Comparison of ENCODE assay signal across 24 cellular contexts in genomic region chr12:89334770-89335169, GRCh38. TPM values are rescaled to one million over a fixed set of nuclear protein-coding genes. Genes with fewer than 3 reads are reported as not detected.
DNase-seq lines count a peak whose midpoint lies in the region; ATAC-seq, FAIRE-seq and TF ChIP-seq lines count a peak whose summit lies in the region.
"Had no signal": no experiment of that assay in that cellular context is flagged by ENCODE, and none has a peak within 500 bp of the region (broad histone marks: within the 10 kb centered on the region; RNA-seq: fewer than 3 reads in every experiment).

No MANE protein-coding gene starts in this region.

- no peaks in the 10 kb centered on the region for H3K79me1 ChIP-seq in mesenchymal stem cell (replicated peaks; ENCODE audit: low read length, poor library complexity, severe bottlenecking)

- POLR2A ChIA-PET in HepG2 (lab: Yijun Ruan, JAX) (no interaction called here), K562 (lab: Yijun Ruan, JAX) (no interaction called here)

- FAIRE-seq in HepG2 (lab: Jason Lieb, UNC) (no peak), K562 (lab: Jason Lieb, UNC) (no peak)
- FAIRE-seq: GM12892, GM19239, pancreas had no signal

- no peak overlapping the region for H4K8ac ChIP-seq in mesenchymal stem cell (ENCODE audit: low read length)

- intact Hi-C loops in HepG2 (cut with micrococcal nuclease; ENCODE audit: unreplicated experiment), result no loop called here
- intact Hi-C loops in right lobe of liver (cut with DNase I), result no loop called here
- intact Hi-C loops in K562 (cut with micrococcal nuclease), result no loop called here

- H3K4me3 ChIP-seq in HepG2 (replicated peaks in 1 of 3; ENCODE audit: insufficient read depth in 1 of 3, low read depth in 2 of 3, low read length in 3 of 3) (peak overlapping the region in 1 of 3 experiments; percentile 3; a peak in 1 of 6 replicates), right lobe of liver (no peak overlapping the region), K562 (no peak overlapping the region), mesenchymal stem cell (ENCODE audit: insufficient read depth in 1 of 2, low read depth in 1 of 2, low read length in 2 of 2) (no peak overlapping the region), HAP-1 (no peak overlapping the region)
- H3K4me3 ChIP-seq: adrenal gland, GM23248, heart right ventricle, pancreas had no signal

- H3K9me3 ChIP-seq in HepG2 (ENCODE audit: low read length), result no peaks in the 10 kb centered on the region
- H3K9me3 ChIP-seq in right lobe of liver, result no peaks in the 10 kb centered on the region
- H3K9me3 ChIP-seq in K562 (replicated peaks; ENCODE audit: control insufficient read depth, insufficient read depth, low read depth, low read length), result no peaks in the 10 kb centered on the region
- peaks cover 25% of the 10 kb centered on the region for H3K9me3 ChIP-seq in mesenchymal stem cell (ENCODE audit: control insufficient read depth, low read length)
- no peaks in the 10 kb centered on the region for H3K9me3 ChIP-seq in HAP-1
- H3K9me3 ChIP-seq: pancreas had no signal

- no peak overlapping the region for H4K91ac ChIP-seq in mesenchymal stem cell (ENCODE audit: low read length)

- H2BK12ac ChIP-seq in mesenchymal stem cell (ENCODE audit: low read length in 2 of 2), result no peak overlapping the region

- H3K9me1 ChIP-seq in K562 (ENCODE audit: control insufficient read depth, insufficient read depth, low read length), result no peaks in the 10 kb centered on the region

- CTCF ChIA-PET in HepG2 (lab: Yijun Ruan, JAX; ENCODE audit: low intra/inter-chr PET ratio, low total read pairs) (no interaction called here), K562 (lab: Yijun Ruan, JAX; ENCODE audit: low intra/inter-chr PET ratio) (no interaction called here)

- H2AK5ac ChIP-seq in mesenchymal stem cell (ENCODE audit: low read length, severe bottlenecking), result no peak overlapping the region

- TF ChIP-seq POLR2A in HepG2 (IDR thresholded peaks at IDR 0.05; ENCODE audit: insufficient read depth in 1 of 2, low read depth in 2 of 2, low read length in 2 of 2) (no peak), right lobe of liver (IDR thresholded peaks at IDR 0.05) (no peak), K562 (conservative IDR thresholded peaks at IDR 0.05) (no peak)

- H3K4me2 ChIP-seq in HepG2 (ENCODE audit: low read depth, low read length), result peak overlapping the region; percentile 45
- H3K4me2 ChIP-seq in K562 (ENCODE audit: insufficient read depth, low read length), result no peak overlapping the region
- no peak overlapping the region for H3K4me2 ChIP-seq in mesenchymal stem cell (ENCODE audit: low read length, poor library complexity, severe bottlenecking)

- H2BK5ac ChIP-seq in mesenchymal stem cell (ENCODE audit: low read depth, low read length, poor library complexity, severe bottlenecking), result no peak overlapping the region

- no peak overlapping the region for H3K18ac ChIP-seq in mesenchymal stem cell (ENCODE audit: low read depth in 1 of 2, low read length in 2 of 2)

- H3K14ac ChIP-seq in mesenchymal stem cell (ENCODE audit: low read length in 2 of 2), result no peak overlapping the region

- no peak for ATAC-seq in HepG2
- ATAC-seq in right lobe of liver, result no peak
- no peak for ATAC-seq in K562
- ATAC-seq: pancreas had no signal

- H3K9ac ChIP-seq in HepG2 (ENCODE audit: insufficient read depth, low read depth, low read length) (no peak overlapping the region), K562 (ENCODE audit: insufficient read depth in 1 of 2, low read depth in 2 of 2, low read length in 2 of 2) (no peak overlapping the region), mesenchymal stem cell (ENCODE audit: low read length) (no peak overlapping the region)
- H3K9ac ChIP-seq: GM23248 had no signal

- 7% methylated on average over 5 of the region's 5 CpGs for WGBS in HepG2 (ENCODE audit: low lambda C conversion rate)
- 33% methylated on average over 5 of the region's 5 CpGs for WGBS in right lobe of liver (ENCODE audit: insufficient coverage, low coverage, low lambda C conversion rate, missing lambda C conversion rate)
- WGBS in K562 (ENCODE audit: insufficient coverage, low coverage, missing lambda C conversion rate), result 6% methylated on average over 5 of the region's 5 CpGs
- 8% methylated on average over 5 of the region's 5 CpGs for WGBS in mesenchymal stem cell

- DNase-seq in HepG2 (ENCODE audit: low spot score), result no peak
- no peak for DNase-seq in right lobe of liver
- DNase-seq in K562 (ENCODE audit: extremely low read depth in 1 of 4, low spot score in 3 of 4), result no peak
- peak; percentile 70 for DNase-seq in mesenchymal stem cell
- DNase-seq in activated CD4-positive, alpha-beta T cell treated with anti-CD3 and anti-CD28 coated beads, Interleukin-2, amount 50 U/mL, for 4 hours, result no peak
- DNase-seq in superior temporal gyrus (ENCODE audit: extremely low spot score), result no peak
- no peak for DNase-seq in HAP-1 (ENCODE audit: low spot score in 2 of 2)
- no peak for DNase-seq in DMS53 (lab: John Stamatoyannopoulos, UW)
- DNase-seq: activated CD4-positive, alpha-beta T cell treated with anti-CD3 and anti-CD28 coated beads, Interleukin-2, amount 10 ng/mL, durations not matched to agents 24 days and 14 days; activated CD8-positive, alpha-beta memory T cell treated with anti-CD3 and anti-CD28 coated beads, Interleukin-2, amount 50 U/mL, for 48 hours; activated gamma-delta T cell; adrenal gland; CD8-positive, alpha-beta memory T cell; central memory CD4-positive, alpha-beta T cell; effector CD8-positive, alpha-beta T cell; GM23248; heart right ventricle; NCI-H1694 treated with DMSO at 0.1 percent for 48 hours; NCI-H748 treated with DMSO at 0.1 percent for 48 hours; pancreas; stimulated activated CD4-positive, alpha-beta T cell treated with anti-CD3 and anti-CD28 coated beads, Interleukin-2, amount 100 ng/mL, for 24 hours; stimulated activated naive CD4-positive, alpha-beta T cell had no signal

- no peaks in the 10 kb centered on the region for H3K27me3 ChIP-seq in HepG2 (ENCODE audit: control insufficient read depth in 1 of 2, insufficient read depth in 2 of 2, low read length in 2 of 2)
- H3K27me3 ChIP-seq in right lobe of liver, result no peaks in the 10 kb centered on the region
- no peaks in the 10 kb centered on the region for H3K27me3 ChIP-seq in K562 (ENCODE audit: control insufficient read depth in 2 of 2, insufficient read depth in 2 of 2, low read length in 2 of 2)
- no peaks in the 10 kb centered on the region for H3K27me3 ChIP-seq in mesenchymal stem cell (ENCODE audit: control insufficient read depth in 1 of 2, insufficient read depth in 1 of 2, low read length in 2 of 2)
- no peaks in the 10 kb centered on the region for H3K27me3 ChIP-seq in HAP-1 (ENCODE audit: low read depth)
- H3K27me3 ChIP-seq: adrenal gland, heart right ventricle, pancreas had no signal

- H4K20me1 ChIP-seq in HepG2 (ENCODE audit: insufficient read depth, low read length) (no peaks in the 10 kb centered on the region), K562 (replicated peaks; ENCODE audit: control insufficient read depth, insufficient read depth, low read length) (no peaks in the 10 kb centered on the region)

- H3K4me1 ChIP-seq in HepG2 (ENCODE audit: insufficient read depth, low read length) (peaks cover 43% of the 10 kb centered on the region), right lobe of liver (peaks cover 0 to 4% (median 0%) of the 10 kb centered on the region in 4 donors), K562 (replicated peaks in 1 of 2; ENCODE audit: control insufficient read depth in 2 of 2, insufficient read depth in 2 of 2, low read length in 2 of 2) (peaks cover 3 to 9% of the 10 kb centered on the region in 2 experiments; a peak in 3 of 5 replicates), mesenchymal stem cell (ENCODE audit: control insufficient read depth, insufficient read depth, low read depth, low read length) (no peaks in the 10 kb centered on the region), HAP-1 (no peaks in the 10 kb centered on the region; the same call in 1 of the 2 replicates)
- H3K4me1 ChIP-seq: pancreas had no signal

- H2BK120ac ChIP-seq in mesenchymal stem cell (ENCODE audit: low read depth, low read length), result no peak overlapping the region

- no peaks in the 10 kb centered on the region for H3K79me2 ChIP-seq in HepG2 (ENCODE audit: insufficient read depth, low read length)
- H3K79me2 ChIP-seq in K562 (ENCODE audit: control insufficient read depth, insufficient read depth, low read length), result no peaks in the 10 kb centered on the region

- BruUV-seq in HepG2 (replicated peaks; lab: Mats Ljungman, UMichigan), result no TSS peak
- no TSS peak for BruUV-seq in K562 (replicated peaks; lab: Mats Ljungman, UMichigan)

- in situ Hi-C loops in HepG2 (cut with HindIII; ENCODE audit: extremely low pct_ligation_motif_present, low pct_unique_long_range_greater_than_20kb) (loop anchor here (25.0 kb wide), 1 partner anchor 272 kb away; no protein-coding TSS in a partner anchor), K562 (cut with MboI) (no loop called here), HAP-1 (cut with MboI; ENCODE audit: low sequenced_read_pairs) (no loop called here)

- H3K36me3 ChIP-seq in HepG2 (replicated peaks in 1 of 2; ENCODE audit: control insufficient read depth in 1 of 2, insufficient read depth in 2 of 2, low read length in 2 of 2) (no peaks in the 10 kb centered on the region), right lobe of liver (no peaks in the 10 kb centered on the region), K562 (ENCODE audit: control insufficient read depth, insufficient read depth, low read length) (no peaks in the 10 kb centered on the region), mesenchymal stem cell (ENCODE audit: control insufficient read depth in 1 of 2, insufficient read depth in 2 of 2, low read depth in 1 of 2, low read length in 2 of 2) (no peaks in the 10 kb centered on the region), HAP-1 (replicated peaks) (no peaks in the 10 kb centered on the region)
- H3K36me3 ChIP-seq: adrenal gland, heart right ventricle, pancreas had no signal

- TF ChIP-seq CTCF in HepG2 (CRISPR knock-in tag; IDR thresholded peaks at IDR 0.05), result no peak
- no peak for TF ChIP-seq CTCF in right lobe of liver (IDR thresholded peaks at IDR 0.05)
- TF ChIP-seq CTCF in K562 (IDR thresholded peaks at IDR 0.05 in 2 of 3, conservative IDR thresholded peaks at IDR 0.05 in 1 of 3; ENCODE audit: insufficient read depth in 2 of 3, low read depth in 1 of 3, low read length in 3 of 3), result no peak

- no peak for TF ChIP-seq RAD21 in HepG2 (CRISPR knock-in tag; IDR thresholded peaks at IDR 0.05)
- no peak for TF ChIP-seq RAD21 in K562 (CRISPR knock-in tag; conservative IDR thresholded peaks at IDR 0.05 in 1 of 2, IDR thresholded peaks at IDR 0.05 in 1 of 2)

- TF ChIP-seq EP300 in HepG2 (IDR thresholded peaks at IDR 0.05; ENCODE audit: low read depth in 2 of 2, low read length in 2 of 2) (no peak), HepG2 (CRISPR knock-in tag; IDR thresholded peaks at IDR 0.05; ENCODE audit: borderline replicate concordance) (no peak), K562 (IDR thresholded peaks at IDR 0.05; ENCODE audit: low read length) (no peak)

- H2BK15ac ChIP-seq in mesenchymal stem cell (ENCODE audit: low read depth, poor library complexity, severe bottlenecking), result no peak overlapping the region

- H3K23ac ChIP-seq in mesenchymal stem cell (ENCODE audit: low read length in 2 of 2), result no peak overlapping the region

- H3K4ac ChIP-seq in mesenchymal stem cell (ENCODE audit: low read depth in 1 of 2, low read length in 2 of 2), result no peak overlapping the region

- H2AFZ ChIP-seq in HepG2 (ENCODE audit: low read length) (no peak overlapping the region), K562 (ENCODE audit: low read depth, low read length) (no peak overlapping the region), mesenchymal stem cell (ENCODE audit: low read depth, low read length) (no peak overlapping the region)
- H2AFZ ChIP-seq: GM23248 had no signal

- no peak overlapping the region for H3K27ac ChIP-seq in HepG2 (ENCODE audit: extremely low read length, insufficient read depth, low read length)
- no peak overlapping the region for H3K27ac ChIP-seq in right lobe of liver
- H3K27ac ChIP-seq in K562 (ENCODE audit: extremely low read depth, low read depth, low read length), result no peak overlapping the region
- no peak overlapping the region for H3K27ac ChIP-seq in mesenchymal stem cell (ENCODE audit: low read length, poor library complexity, severe bottlenecking)
- H3K27ac ChIP-seq: GM23248, pancreas had no signal

RNA-seq across cellular contexts. Expression of gene DUSP6, which starts 17.5 kb away (rescaled TPM):
- total RNA-seq in HepG2 (2016; rRNA removed; fragmentation: Illumina TruSeq; extraction: Trizol) (37.0 and 40.9 TPM in 2 replicates), right lobe of liver (100 to 1,000 TPM in 2 of 6 experiments, 10 to 100 TPM in 4; 24.3 to 139 (median 50.4) TPM), K562 (2014; rRNA removed) (0.12 TPM in 1 of 2 replicates, not detected in the other), K562 (2014; rRNA removed; fragmentation: Illumina TruSeq; extraction: Trizol) (0.06 TPM in 1 of 2 replicates, not detected in the other), K562 (2015; rRNA removed; fragmentation: Illumina TruSeq; extraction: Trizol) (0.08 and 0.14 TPM in 2 replicates), K562 (2021) (0.47 and 0.60 TPM in 2 replicates)
- total RNA-seq in HepG2 (2016; cell fraction: cytosol; rRNA removed; fragmentation: Illumina TruSeq; extraction: Trizol; ENCODE audit: low read depth), result 4.4 and 4.7 TPM in 2 replicates
- 36.2 and 41.6 TPM in 2 replicates for total RNA-seq in HepG2 (2016; cell fraction: insoluble cytoplasmic fraction; rRNA removed; fragmentation: Illumina TruSeq; extraction: Trizol)
- total RNA-seq in HepG2 (2016; cell fraction: membrane; rRNA removed; fragmentation: Illumina TruSeq; extraction: Trizol), result 13.7 and 14.2 TPM in 2 replicates
- total RNA-seq in HepG2 (2016; cell fraction: nucleus; rRNA removed; fragmentation: Illumina TruSeq; extraction: Trizol), result 52.5 and 56.1 TPM in 2 replicates
- polyA plus RNA-seq in HepG2 (2011; rRNA removed) (161 and 175 TPM in 2 replicates), K562 (2011; rRNA removed) (0.08 and 0.20 TPM in 2 replicates), K562 (2014; fragmentation: Illumina TruSeq; extraction: Trizol) (0.12 and 0.40 TPM in 2 replicates), K562 (2014; fragmentation: Nextera tagmentation; extraction: Ambion mirVana) (under 1 TPM; 0.04 TPM), K562 (2014; rRNA removed) (0.03 and 0.04 TPM in 2 replicates)
- 140 and 159 TPM in 2 replicates for polyA plus RNA-seq in HepG2 (2011; cell fraction: cytosol; rRNA removed)
- polyA plus RNA-seq in HepG2 (2011; cell fraction: nucleus; rRNA removed), result 198 and 204 TPM in 2 replicates
- polyA plus RNA-seq in HepG2 (2012), result 101 and 134 TPM in 2 replicates
- polyA plus RNA-seq in HepG2 (2016; cell fraction: cytosol; fragmentation: Illumina TruSeq; extraction: Trizol; ENCODE audit: low read depth), result 1.2 and 1.4 TPM in 2 replicates
- polyA plus RNA-seq in HepG2 (2016; cell fraction: insoluble cytoplasmic fraction; fragmentation: Illumina TruSeq; extraction: Trizol; ENCODE audit: low read depth), result 31.8 and 35.1 TPM in 2 replicates
- polyA plus RNA-seq in HepG2 (2016; cell fraction: membrane; fragmentation: Illumina TruSeq; extraction: Trizol; ENCODE audit: low read depth), result 4.5 and 5.5 TPM in 2 replicates
- polyA plus RNA-seq in HepG2 (2016; cell fraction: nucleus; fragmentation: Illumina TruSeq; extraction: Trizol; ENCODE audit: insufficient read depth, low read depth), result 62.5 and 77.8 TPM in 2 replicates
- 3.5 and 736 TPM in 2 replicates for polyA minus RNA-seq in HepG2 (2011; rRNA and poly(A)+ RNA removed; ENCODE audit: low replicate concordance)
- polyA minus RNA-seq in HepG2 (2011; cell fraction: cytosol; rRNA and poly(A)+ RNA removed), result 161 and 182 TPM in 2 replicates
- polyA minus RNA-seq in HepG2 (2011; cell fraction: nucleus; rRNA and poly(A)+ RNA removed), result 194 and 220 TPM in 2 replicates
- total RNA-seq in K562 (2011; cell fraction: chromatin; rRNA removed; ENCODE audit: low replicate concordance), result 0.19 and 0.26 TPM in 2 replicates
- total RNA-seq in K562 (2011; cell fraction: nucleolus; rRNA removed), result not detected in 2 replicates
- 0.23 TPM in 1 of 2 replicates, not detected in the other for total RNA-seq in K562 (2011; cell fraction: nucleoplasm; rRNA removed)
- polyA plus RNA-seq in K562 (2011; cell fraction: cytosol; rRNA removed), result 0.06 and 0.24 TPM in 2 replicates
- polyA plus RNA-seq in K562 (2011; cell fraction: nucleus; rRNA removed), result 0.57 and 0.65 TPM in 2 replicates
- polyA plus RNA-seq in K562 (2012), result 0.07 and 0.14 TPM in 2 replicates
- polyA minus RNA-seq in K562 (2011; rRNA and poly(A)+ RNA removed), result 0.18 TPM in 1 of 2 replicates, not detected in the other
- not detected in 2 replicates for polyA minus RNA-seq in K562 (2011; cell fraction: cytosol; rRNA and poly(A)+ RNA removed)
- polyA minus RNA-seq in K562 (2011; cell fraction: nucleus; rRNA and poly(A)+ RNA removed), result 0.13 and 0.44 TPM in 2 replicates
- polyA plus RNA-seq in mesenchymal stem cell (2013, experiment 1 of 2), result 111 TPM
- 114 TPM for polyA plus RNA-seq in mesenchymal stem cell (2013, experiment 2 of 2)

Comparison
In these comparisons a context has a peak if more than half of its experiments do, and no peak if none do; other contexts are left out.
1. Of the 241 proteins assayed by ChIP-seq in both HepG2 and K562: peak only in HepG2: MED1; only in K562: none; in both: CEBPB and CEBPG; in neither: 235; mixed calls (peak in some experiments, not most) for 3.